Comparison of ENCODE assay signal across 27 cellular contexts in the genomic region with DNA sequence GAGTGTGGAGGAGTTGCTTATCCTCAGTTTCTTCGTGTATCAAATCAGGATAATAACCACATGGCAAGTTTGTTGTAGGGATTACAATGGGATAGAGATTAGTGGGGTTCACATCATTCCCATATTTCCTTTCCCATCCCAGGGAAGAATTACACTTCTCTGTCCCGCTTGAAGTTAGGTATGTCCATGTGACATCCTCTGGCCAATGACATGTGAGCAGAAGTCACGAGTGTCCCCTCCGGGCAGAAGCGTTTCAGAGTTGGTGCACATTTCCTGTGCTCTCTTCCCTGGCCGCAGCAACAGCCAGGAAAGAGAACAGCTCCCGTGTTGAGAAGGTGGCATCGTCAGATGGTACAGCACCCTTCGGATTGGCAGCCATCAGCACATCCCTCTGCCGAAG. TPM values are rescaled to one million over a fixed set of nuclear protein-coding genes. Genes with fewer than 3 reads are reported as not detected.
"Had no signal": no experiment of that assay in that cellular context is flagged by ENCODE, and none has a peak within 500 bp of the region (broad histone marks: within the 10 kb centered on the region; RNA-seq: fewer than 3 reads in every experiment).

No MANE protein-coding gene starts in this region.

- H3K27me3 Mint-ChIP-seq: activated B cell treated with CpG ODN at 0.5 μM for 24 hours had no signal

- H3K27me3 ChIP-seq: ascending aorta, pancreas, sigmoid colon, stomach, thyroid gland, upper lobe of left lung, vagina had no signal

- H3K36me3 ChIP-seq: ascending aorta, brain microvascular endothelial cell, heart left ventricle, pancreas, prostate gland, sigmoid colon, stomach, thyroid gland, upper lobe of left lung, vagina had no signal

- H3K4me3 ChIP-seq: ascending aorta, heart left ventricle, pancreas, prostate gland, sigmoid colon, stomach, thyroid gland, upper lobe of left lung, vagina had no signal

- H3K9me3 ChIP-seq: ascending aorta, heart left ventricle, pancreas, prostate gland, sigmoid colon, stomach, thyroid gland, upper lobe of left lung, vagina had no signal

- DNase-seq: activated B cell treated with CpG ODN at 0.5 μM for 24 hours; activated CD4-positive, alpha-beta T cell treated with anti-CD3 and anti-CD28 coated beads for 36 hours; activated CD4-positive, alpha-beta T cell treated with anti-CD3 and anti-CD28 coated beads, Interleukin-2, amount 50 U/mL, for 48 hours; activated CD8-positive, alpha-beta memory T cell treated with anti-CD3 and anti-CD28 coated beads for 24 hours; activated gamma-delta T cell; activated naive CD4-positive, alpha-beta T cell treated with anti-CD3 and anti-CD28 coated beads, Interleukin-2, amount 10 ng/mL, durations not matched to agents 7 days and 5 days; activated naive CD8-positive, alpha-beta T cell treated with anti-CD3 and anti-CD28 coated beads, Interleukin-2, amount 10 ng/mL, durations not matched to agents 7 days and 5 days; brain microvascular endothelial cell; cortex of kidney; effector memory CD8-positive, alpha-beta T cell; erythroblast; heart left ventricle; midbrain; nucleus accumbens; pancreas; retina; sigmoid colon; small intestine; stimulated activated CD4-positive, alpha-beta T cell treated with anti-CD3 and anti-CD28 coated beads, Interleukin-4, amount 100 ng/mL, for 24 hours; stomach; T-helper 17 cell; thyroid gland; upper lobe of left lung had no signal

- H3K27ac ChIP-seq: ascending aorta, brain microvascular endothelial cell, heart left ventricle, prostate gland, sigmoid colon, thyroid gland, vagina had no signal

- H3K9me3 Mint-ChIP-seq: activated B cell treated with CpG ODN at 0.5 μM for 24 hours; activated naive CD4-positive, alpha-beta T cell treated with anti-CD3 and anti-CD28 coated beads, Interleukin-2, amount 10 ng/mL, durations not matched to agents 7 days and 5 days; activated naive CD8-positive, alpha-beta T cell treated with anti-CD3 and anti-CD28 coated beads, Interleukin-2, amount 10 ng/mL, durations not matched to agents 7 days and 5 days; effector memory CD8-positive, alpha-beta T cell; stimulated activated effector memory CD8-positive, alpha-beta T cell treated with anti-CD3 and anti-CD28 coated beads, Interleukin-12 subunit alpha, Interleukin-12 subunit beta, amount 100 ng/mL, for 72 hours had no signal

- H3K27ac Mint-ChIP-seq: activated B cell treated with CpG ODN at 0.5 μM for 24 hours; activated naive CD4-positive, alpha-beta T cell treated with anti-CD3 and anti-CD28 coated beads, Interleukin-2, amount 10 ng/mL, durations not matched to agents 7 days and 5 days; activated naive CD8-positive, alpha-beta T cell treated with anti-CD3 and anti-CD28 coated beads, Interleukin-2, amount 10 ng/mL, durations not matched to agents 7 days and 5 days; stimulated activated effector memory CD8-positive, alpha-beta T cell treated with anti-CD3 and anti-CD28 coated beads, Interleukin-12 subunit alpha, Interleukin-12 subunit beta, amount 100 ng/mL, for 72 hours; T-helper 17 cell had no signal

- H3K36me3 Mint-ChIP-seq: activated naive CD4-positive, alpha-beta T cell treated with anti-CD3 and anti-CD28 coated beads, Interleukin-2, amount 10 ng/mL, durations not matched to agents 7 days and 5 days; stimulated activated effector memory CD8-positive, alpha-beta T cell treated with anti-CD3 and anti-CD28 coated beads, Interleukin-12 subunit alpha, Interleukin-12 subunit beta, amount 100 ng/mL, for 72 hours had no signal

- H3K4me3 Mint-ChIP-seq: activated CD4-positive, alpha-beta T cell treated with anti-CD3 and anti-CD28 coated beads for 36 hours; activated naive CD4-positive, alpha-beta T cell treated with anti-CD3 and anti-CD28 coated beads, Interleukin-2, amount 10 ng/mL, durations not matched to agents 7 days and 5 days; activated naive CD8-positive, alpha-beta T cell treated with anti-CD3 and anti-CD28 coated beads, Interleukin-2, amount 10 ng/mL, durations not matched to agents 7 days and 5 days; effector memory CD8-positive, alpha-beta T cell; stimulated activated effector memory CD8-positive, alpha-beta T cell treated with anti-CD3 and anti-CD28 coated beads, Interleukin-12 subunit alpha, Interleukin-12 subunit beta, amount 100 ng/mL, for 72 hours; T-helper 17 cell had no signal

- ATAC-seq: activated CD4-positive, alpha-beta T cell treated with anti-CD3 and anti-CD28 coated beads for 36 hours; effector memory CD8-positive, alpha-beta T cell; pancreas; stimulated activated effector memory CD8-positive, alpha-beta T cell treated with anti-CD3 and anti-CD28 coated beads, Interleukin-12 subunit alpha, Interleukin-12 subunit beta, amount 100 ng/mL, for 72 hours; T-helper 17 cell had no signal

RNA-seq across cellular contexts. Expression of a gene that starts 36.7 kb away (rescaled TPM):
- total RNA-seq: activated naive CD8-positive, alpha-beta T cell treated with anti-CD3 and anti-CD28 coated beads, Interleukin-2, amount 10 ng/mL, durations not matched to agents 7 days and 5 days had no signal
